Comparison of ENCODE assay signal across 8 cellular contexts in genomic region chr7:39623312-39624201, GRCh38. TPM values are rescaled to one million over a fixed set of nuclear protein-coding genes. Genes with fewer than 3 reads are reported as not detected.
A peak's percentile ranks its signal among the peaks of the same experiment; 100 is the strongest.
DNase-seq lines count a peak whose midpoint lies in the region; ATAC-seq and TF ChIP-seq lines count a peak whose summit lies in the region.

Gene RALA (plus strand): TSS chr7:39623572. CDS start chr7:39686668, 63,096 bp downstream.

- no peaks in the 10 kb centered on the region for H3K27me3 ChIP-seq in GM06990 (replicated peaks; ENCODE audit: control insufficient read depth, insufficient read depth, low read length)

- peaks cover 16% of the 10 kb centered on the region; the same call in 1 of the 2 replicates for H3K36me3 Mint-ChIP-seq in HFFc6 (ENCODE audit: low read depth)
- peaks cover 6% of the 10 kb centered on the region for H3K36me3 Mint-ChIP-seq in activated naive CD4-positive, alpha-beta T cell treated with anti-CD3 and anti-CD28 coated beads, Interleukin-2, amount 50 U/mL, for 24 hours

- TF ChIP-seq CTCF in GM06990 (IDR thresholded peaks at IDR 0.05; ENCODE audit: insufficient read depth, low read length, poor library complexity, severe bottlenecking), result no peak
- TF ChIP-seq CTCF in HFFc6 (IDR thresholded peaks at IDR 0.05), result no peak
- no peak for TF ChIP-seq CTCF in NB4 (IDR thresholded peaks at IDR 0.05; ENCODE audit: low read depth, low read length)

- peak; percentile 94 for DNase-seq in GM06990 (ENCODE audit: extremely low read depth, insufficient read length)
- DNase-seq in HFFc6, result peak; percentile 91
- DNase-seq in NB4 (ENCODE audit: low read depth), result peak; percentile 98
- DNase-seq in globus pallidus (ENCODE audit: low spot score), result peak; percentile 96
- peak; percentile 58 to 95 (median 92) for DNase-seq in nucleus accumbens (lab: John Stamatoyannopoulos, UW)
- DNase-seq in superior temporal gyrus (ENCODE audit: extremely low spot score), result peak; percentile 94

- H3K4me1 Mint-ChIP-seq in HFFc6 (ENCODE audit: low read depth), result peaks cover 72% of the 10 kb centered on the region
- H3K4me1 Mint-ChIP-seq in activated naive CD4-positive, alpha-beta T cell treated with anti-CD3 and anti-CD28 coated beads, Interleukin-2, amount 50 U/mL, for 24 hours, result peaks cover 58% of the 10 kb centered on the region

- H3K4me3 Mint-ChIP-seq in HFFc6, result peak within 1 kb of the TSS; percentile 95
- H3K4me3 Mint-ChIP-seq in activated naive CD4-positive, alpha-beta T cell treated with anti-CD3 and anti-CD28 coated beads, Interleukin-2, amount 50 U/mL, for 24 hours, result peak within 1 kb of the TSS; percentile 100

- TF ChIP-seq POLR2A in NB4 (IDR thresholded peaks at IDR 0.05; ENCODE audit: extremely low read depth, insufficient read length), result peak; percentile 92

- H3K4me3 ChIP-seq in GM06990 (replicated peaks; ENCODE audit: low read depth, low read length) (peak within 1 kb of the TSS; percentile 96), NB4 (ENCODE audit: low read depth, low read length) (peak within 1 kb of the TSS; percentile 76)

- no peaks in the 10 kb centered on the region for H3K9me3 Mint-ChIP-seq in HFFc6
- H3K9me3 Mint-ChIP-seq in activated naive CD4-positive, alpha-beta T cell treated with anti-CD3 and anti-CD28 coated beads, Interleukin-2, amount 50 U/mL, for 24 hours, result no peaks in the 10 kb centered on the region

- H3K36me3 ChIP-seq in GM06990 (ENCODE audit: control insufficient read depth, insufficient read depth, low read length), result no peaks in the 10 kb centered on the region

- ATAC-seq in SK-N-SH treated with all-trans-retinoic acid at 6 μM for 48 hours, result peak; percentile 96

- H3K27ac Mint-ChIP-seq in HFFc6, result peak within 1 kb of the TSS; percentile 87
- H3K27ac Mint-ChIP-seq in activated naive CD4-positive, alpha-beta T cell treated with anti-CD3 and anti-CD28 coated beads, Interleukin-2, amount 50 U/mL, for 24 hours, result peak within 1 kb of the TSS; percentile 99

- no peaks in the 10 kb centered on the region for H3K27me3 Mint-ChIP-seq in HFFc6 (ENCODE audit: insufficient read depth)
- H3K27me3 Mint-ChIP-seq in activated naive CD4-positive, alpha-beta T cell treated with anti-CD3 and anti-CD28 coated beads, Interleukin-2, amount 50 U/mL, for 24 hours, result no peaks in the 10 kb centered on the region

TF ChIP-seq in SK-N-SH treated with all-trans-retinoic acid at 6 μM for 48 hours, 23 proteins besides CTCF, POLR2A, EP300 and RAD21:
- peak; percentile 55; the same call in 1 of the 2 replicates for TF ChIP-seq ZNF70 (CRISPR knock-in tag; IDR thresholded peaks at IDR 0.05)
- no peak for TF ChIP-seq SNAI2 (CRISPR knock-in tag; IDR thresholded peaks at IDR 0.05)
- no peak for TF ChIP-seq CSDC2 (CRISPR knock-in tag; IDR thresholded peaks at IDR 0.05)
- TF ChIP-seq CSRNP3 (CRISPR knock-in tag; IDR thresholded peaks at IDR 0.05), result no peak

RNA-seq across cellular contexts. Expression of gene RALA, which starts in this region (rescaled TPM):
- 10 to 100 TPM; 43.3 to 53.9 (median 45.7) TPM for total RNA-seq in HFFc6 (2021; fragmentation: NEBNext Ultra II Directional; extraction: Animal tissue kit (Norgen Biotek cat#: 25700))

Comparison
In these comparisons a context has a peak if more than half of its experiments do, and no peak if none do; other contexts are left out.
1. Peak in every context shown above with its lines: DNase-seq, ATAC-seq and H3K4me3 ChIP-seq.